Comparison of ENCODE assay signal across 24 cellular contexts in the genomic region with DNA sequence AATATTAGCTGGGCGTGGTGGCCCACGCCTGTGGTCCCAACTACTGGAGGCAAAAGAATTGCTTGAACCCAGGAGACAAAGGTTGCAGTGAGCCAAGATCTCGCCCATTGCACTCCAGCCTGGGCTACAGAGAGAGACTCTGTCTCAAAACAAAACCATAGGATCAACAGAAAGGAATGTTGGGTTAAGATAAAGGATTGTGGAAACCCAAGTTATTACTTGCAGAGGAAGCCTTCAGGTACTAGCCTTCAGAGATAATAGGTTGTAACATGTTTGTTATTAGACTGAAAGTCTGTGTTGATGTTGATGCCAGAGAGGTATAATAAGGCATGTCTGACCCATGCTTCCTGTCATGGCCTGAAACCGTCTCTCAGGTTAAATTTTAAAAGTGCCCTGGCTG. TPM values are rescaled to one million over a fixed set of nuclear protein-coding genes. Genes with fewer than 3 reads are reported as not detected.
"Had no signal": no experiment of that assay in that cellular context is flagged by ENCODE, and none has a peak within 500 bp of the region (broad histone marks: within the 10 kb centered on the region; RNA-seq: fewer than 3 reads in every experiment).

No MANE protein-coding gene starts in this region.

- H3K4me2 ChIP-seq: SK-N-SH had no signal

- H3K9ac ChIP-seq: SK-N-SH had no signal

- H3K27ac ChIP-seq: HL-60 had no signal

- H3K9me3 ChIP-seq: SK-N-SH had no signal

- DNase-seq: KBM-7, MV-4-11, NCI-H1048, NCI-H1105, NCI-H1417, NCI-H1436 treated with DMSO at 0.1 percent for 48 hours, NCI-H1694, NCI-H187 treated with DMSO at 0.1 percent for 48 hours, NCI-H2029 treated with DMSO at 0.1 percent for 48 hours, NCI-H2227 treated with DMSO at 0.1 percent for 48 hours, NCI-H446, NCI-H510A, NCI-H524 treated with DMSO at 0.1 percent for 48 hours, NCI-H69, NCI-H774, RPMI8226, SHP77, SK-N-SH, SW 1271 had no signal

RNA-seq across cellular contexts. Expression of gene SSX5, which starts 16.9 kb away (rescaled TPM):
- total RNA-seq: HT-29, LHCN-M2, MCF 10A, SK-MEL-5 had no signal

RNA-seq across cellular contexts. Expression of gene SPACA5B, which starts 49.3 kb away (rescaled TPM):
- total RNA-seq: HT-29, LHCN-M2, MCF 10A, SK-MEL-5 had no signal
- polyA plus RNA-seq: SK-N-SH had no signal
